ENCODE assay signal across 18 cellular contexts in the genomic region with DNA sequence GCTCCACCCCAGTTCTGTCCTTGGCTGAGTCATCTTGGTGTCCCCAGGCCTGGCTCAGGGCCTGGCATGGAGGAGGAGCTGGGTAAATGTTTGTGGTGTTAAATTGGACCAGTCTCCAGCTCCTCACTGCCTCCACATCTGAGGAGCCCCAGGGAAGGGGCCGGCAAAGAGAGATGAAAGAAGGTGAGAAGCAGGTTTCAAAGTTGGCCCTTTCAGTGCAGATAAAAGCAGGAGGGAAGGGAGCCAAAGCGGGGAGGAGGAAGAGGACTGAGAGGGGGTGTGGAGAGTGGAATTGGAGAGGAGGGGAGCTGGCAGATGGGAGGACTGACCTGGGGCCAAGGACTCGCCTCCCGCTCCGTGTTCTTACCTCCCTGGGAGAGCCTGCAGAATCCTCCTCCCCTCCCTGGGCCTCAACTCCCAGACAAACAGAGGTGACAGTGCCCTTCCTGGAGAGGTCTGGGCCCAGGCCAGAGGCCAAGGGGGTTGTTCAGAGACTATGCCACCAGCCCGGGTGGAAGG.
DNase-seq lines count a peak whose midpoint lies in the region; FAIRE-seq and TF ChIP-seq lines count a peak whose summit lies in the region.
"Had no signal": no experiment of that assay in that cellular context is flagged by ENCODE, and none has a peak within 500 bp of the region (broad histone marks: within the 10 kb centered on the region; RNA-seq: fewer than 3 reads in every experiment).

No MANE protein-coding gene starts in this region.

- peak overlapping the region; percentile 12 for H3K9ac ChIP-seq in NT2/D1 (ENCODE audit: insufficient read length, low read depth)
- H3K9ac ChIP-seq in H1 (replicated peaks in 1 of 4; ENCODE audit: extremely low read depth in 1 of 4, low read depth in 3 of 4, low read length in 3 of 4), result no peak overlapping the region
- no peak overlapping the region for H3K9ac ChIP-seq in parathyroid adenoma

- FAIRE-seq in H1 (lab: Jason Lieb, UNC), result no peak

- CTCF ChIA-PET in H1 (lab: Charles Lee; ENCODE audit: partially characterized antibody), result interaction anchor here (0.7 to 3.5 kb wide), 6 partner anchors 14 to 78 kb away, joined by 3 to 11 read pairs (median 4); no protein-coding TSS in a partner anchor

- no peak overlapping the region for H3K27ac ChIP-seq in H1 (ENCODE audit: low read depth, low read length)
- H3K27ac ChIP-seq in parathyroid adenoma, result no peak overlapping the region
- H3K27ac ChIP-seq in hepatocyte, result no peak overlapping the region
- H3K27ac ChIP-seq: HL-60, Peyer's patch had no signal

- TF ChIP-seq RAD21 in H1 (IDR thresholded peaks at IDR 0.05 in 1 of 2, conservative IDR thresholded peaks at IDR 0.05 in 1 of 2; ENCODE audit: low read depth in 2 of 2, low read length in 2 of 2), result no peak

- H3K9me3 Mint-ChIP-seq in chondrocyte (ENCODE audit: low read depth), result no peaks in the 10 kb centered on the region
- H3K9me3 Mint-ChIP-seq: activated naive CD4-positive, alpha-beta T cell treated with anti-CD3 and anti-CD28 coated beads, Interleukin-2, amount 10 ng/mL, durations not matched to agents 7 days and 5 days had no signal

- peak overlapping the region; percentile 60; the same call in 1 of the 2 replicates for H2BK12ac ChIP-seq in H1 (ENCODE audit: low read depth, low read length)

- no peaks in the 10 kb centered on the region for H3K9me2 ChIP-seq in hepatocyte (replicated peaks; ENCODE audit: insufficient read depth)

- WGBS in H1 (ENCODE audit: extremely low coverage in 1 of 2, insufficient coverage in 1 of 2, insufficient read length in 1 of 2, insufficient replicate concordance in 2 of 2, low coverage in 1 of 2, low lambda C conversion rate in 2 of 2, missing lambda C conversion rate in 1 of 2), 2 experiments, result 57% methylated on average over 3 of the region's 6 CpGs; no CpG with 5 or more reads in 1 of the 2 experiments
- WGBS in hepatocyte (ENCODE audit: low lambda C conversion rate, missing lambda C conversion rate), result 53% methylated on average over 5 of the region's 6 CpGs

- TF ChIP-seq CTCF in H1 (IDR thresholded peaks at IDR 0.05; ENCODE audit: control extremely low read depth in 1 of 3, insufficient read depth in 1 of 3, low read depth in 1 of 3, low read length in 3 of 3) (no peak), parathyroid adenoma (IDR thresholded peaks at IDR 0.05) (no peak), hepatocyte (IDR thresholded peaks at IDR 0.05; ENCODE audit: poor library complexity) (no peak), chondrocyte (IDR thresholded peaks at IDR 0.05) (no peak)

- H4K20me1 ChIP-seq in H1 (replicated peaks in 1 of 2; ENCODE audit: control insufficient read depth in 1 of 2, insufficient read depth in 2 of 2, low read length in 2 of 2) (no peaks in the 10 kb centered on the region), hepatocyte (ENCODE audit: insufficient read depth, poor library complexity, severe bottlenecking) (no peaks in the 10 kb centered on the region)

- H3K23me2 ChIP-seq in H1 (ENCODE audit: low read depth, low read length), result 0 out of 2 replicates have a peak, but pooled peaks cover 2% of the 10 kb centered on the region

- peak overlapping the region; percentile 32; the same call in 1 of the 2 replicates for H3K18ac ChIP-seq in H1 (ENCODE audit: extremely low read depth, low read length)

- H3K56ac ChIP-seq in H1 (replicated peaks; ENCODE audit: insufficient read length, low read depth, low read length), result no peak overlapping the region

- H3K9me3 ChIP-seq in NT2/D1 (ENCODE audit: insufficient read depth, low read length) (no peaks in the 10 kb centered on the region), H1 (ENCODE audit: insufficient read depth in 2 of 2, low read depth in 1 of 2, low read length in 1 of 2) (no peaks in the 10 kb centered on the region), parathyroid adenoma (ENCODE audit: control insufficient read depth, low read length) (no peaks in the 10 kb centered on the region), hepatocyte (ENCODE audit: low read depth) (no peaks in the 10 kb centered on the region)
- H3K9me3 ChIP-seq: HAP-1, Peyer's patch had no signal

- H3K27me3 ChIP-seq in NT2/D1 (ENCODE audit: insufficient read depth, insufficient read length) (no peaks in the 10 kb centered on the region), H1 (replicated peaks in 1 of 4; ENCODE audit: control insufficient read depth in 3 of 4, extremely low read depth in 1 of 4, insufficient read depth in 3 of 4, low read length in 3 of 4) (no peaks in the 10 kb centered on the region; a peak in 2 of 7 replicates), parathyroid adenoma (ENCODE audit: control insufficient read depth, insufficient read depth, low read length) (no peaks in the 10 kb centered on the region), hepatocyte (peaks cover 27% of the 10 kb centered on the region)
- H3K27me3 ChIP-seq: Peyer's patch had no signal

- no peaks in the 10 kb centered on the region for H3K36me3 ChIP-seq in NT2/D1 (ENCODE audit: insufficient read depth, insufficient read length, low read length)
- no peaks in the 10 kb centered on the region for H3K36me3 ChIP-seq in H1 (ENCODE audit: control insufficient read depth in 2 of 4, insufficient read depth in 4 of 4, low read length in 3 of 4)
- no peaks in the 10 kb centered on the region for H3K36me3 ChIP-seq in parathyroid adenoma (ENCODE audit: control insufficient read depth, insufficient read depth, low read length)
- no peaks in the 10 kb centered on the region for H3K36me3 ChIP-seq in hepatocyte (replicated peaks; ENCODE audit: insufficient read depth, low read depth)
- H3K36me3 ChIP-seq: HAP-1, Peyer's patch had no signal

- no peak overlapping the region for H3K27ac Mint-ChIP-seq in chondrocyte (ENCODE audit: unreplicated experiment)

- TF ChIP-seq EP300 in H1 (IDR thresholded peaks at IDR 0.05; ENCODE audit: borderline replicate concordance in 1 of 2, low read depth in 2 of 2, low read length in 2 of 2), result no peak

- H3K4me1 ChIP-seq in NT2/D1 (ENCODE audit: insufficient read depth, insufficient read length) (peaks cover 34% of the 10 kb centered on the region), H1 (replicated peaks in 1 of 4; ENCODE audit: control insufficient read depth in 3 of 4, insufficient read depth in 4 of 4, low read length in 3 of 4) (peaks cover 0 to 14% (median 5%) of the 10 kb centered on the region in 4 experiments; a peak in 5 of 7 replicates), parathyroid adenoma (peaks cover 3% of the 10 kb centered on the region), hepatocyte (ENCODE audit: insufficient read depth) (no peaks in the 10 kb centered on the region)

- H3K4me2 ChIP-seq in H1 (ENCODE audit: insufficient read depth in 1 of 2, low read depth in 2 of 2, low read length in 2 of 2), result no peak overlapping the region
- H3K4me2 ChIP-seq in parathyroid adenoma (ENCODE audit: low read length), result no peak overlapping the region
- no peak overlapping the region for H3K4me2 ChIP-seq in hepatocyte

- DNase-seq in EH (ENCODE audit: low read depth) (peak; percentile 11), NT2/D1 (ENCODE audit: low read depth, low spot score) (no peak), H1 (ENCODE audit: low read depth in 1 of 2, low spot score in 2 of 2) (no peak), hepatocyte (ENCODE audit: low spot score) (no peak), chondrocyte (ENCODE audit: low spot score) (no peak), NCI-H510A treated with DMSO at 0.1 percent for 48 hours (lab: John Stamatoyannopoulos, UW) (no peak)
- no peak for DNase-seq in activated effector memory CD4-positive, alpha-beta T cell treated with anti-CD3 and anti-CD28 coated beads, Interleukin-2, amount 50 U/mL, for 16 hours
- DNase-seq: activated CD4-positive, alpha-beta T cell treated with anti-CD3 and anti-CD28 coated beads, Interleukin-2, amount 50 U/mL, for 48 hours; activated naive CD4-positive, alpha-beta T cell treated with anti-CD3 and anti-CD28 coated beads, Interleukin-2, amount 10 ng/mL, durations not matched to agents 7 days and 5 days; COR-L47; dermis blood vessel endothelial cell; foreskin melanocyte; NCI-H1105; Peyer's patch; stimulated activated CD4-positive, alpha-beta T cell treated with anti-CD3 and anti-CD28 coated beads, Interleukin-2, amount 100 ng/mL, for 48 hours had no signal

- H3K4ac ChIP-seq in H1 (replicated peaks; ENCODE audit: insufficient read length, low read depth, low read length), result no peak overlapping the region

- H3K36me3 Mint-ChIP-seq in chondrocyte (ENCODE audit: low read depth), result no peaks in the 10 kb centered on the region
- H3K36me3 Mint-ChIP-seq: activated naive CD4-positive, alpha-beta T cell treated with anti-CD3 and anti-CD28 coated beads, Interleukin-2, amount 10 ng/mL, durations not matched to agents 7 days and 5 days had no signal

- H2BK15ac ChIP-seq in H1 (ENCODE audit: low read length), result 0 out of 2 replicates have a peak overlapping the region, but pooled peaks have one; percentile 2

- no peak overlapping the region for H2AFZ ChIP-seq in H1 (ENCODE audit: low read length)
- H2AFZ ChIP-seq in parathyroid adenoma, result peak overlapping the region; percentile 50
- no peak overlapping the region for H2AFZ ChIP-seq in hepatocyte

- no peak overlapping the region for H4K8ac ChIP-seq in H1 (ENCODE audit: extremely low read depth, insufficient read depth, low read length)

- H2AK5ac ChIP-seq in H1 (ENCODE audit: low read depth, low read length), result no peak overlapping the region

- POLR2A ChIA-PET in H1 (lab: Charles Lee; ENCODE audit: partially characterized antibody), result interaction anchor here (0.6 to 1.4 kb wide), 4 partner anchors 9 to 98 kb away, joined by 3 to 4 read pairs (median 3); no protein-coding TSS in a partner anchor

- no peak overlapping the region for H3K4me3 Mint-ChIP-seq in chondrocyte (ENCODE audit: unreplicated experiment)
- H3K4me3 Mint-ChIP-seq: activated naive CD4-positive, alpha-beta T cell treated with anti-CD3 and anti-CD28 coated beads, Interleukin-2, amount 10 ng/mL, durations not matched to agents 7 days and 5 days had no signal

- H4K5ac ChIP-seq in H1 (ENCODE audit: insufficient read length, low read depth, low read length), result no peak overlapping the region

- no peak overlapping the region; the same call in 1 of the 2 replicates for H2BK5ac ChIP-seq in H1 (ENCODE audit: low read depth, low read length)

- H2BK120ac ChIP-seq in H1 (replicated peaks; ENCODE audit: low read depth, low read length), result no peak overlapping the region

- TF ChIP-seq POLR2A in H1 (IDR thresholded peaks at IDR 0.05; ENCODE audit: control extremely low read depth in 1 of 2, low read depth in 2 of 2, low read length in 2 of 2), result no peak

- no peak overlapping the region for H2BK20ac ChIP-seq in H1 (ENCODE audit: low read length)

- no peaks in the 10 kb centered on the region for H3K4me1 Mint-ChIP-seq in chondrocyte (ENCODE audit: low read depth)

- no peaks in the 10 kb centered on the region for H3K79me1 ChIP-seq in H1 (ENCODE audit: low read depth, low read length)

- no peak overlapping the region for H4K91ac ChIP-seq in H1 (replicated peaks; ENCODE audit: insufficient read length, low read length)

- H3K4me3 ChIP-seq in NT2/D1 (ENCODE audit: insufficient read length, low read depth) (no peak overlapping the region), H1 (ENCODE audit: extremely low read depth in 1 of 4, insufficient read depth in 2 of 4, low read depth in 3 of 4, low read length in 4 of 4) (no peak overlapping the region), parathyroid adenoma (ENCODE audit: low read depth, low read length) (no peak overlapping the region), hepatocyte (no peak overlapping the region)
- H3K4me3 ChIP-seq: HAP-1, Peyer's patch had no signal

- H3K27me3 Mint-ChIP-seq in chondrocyte (ENCODE audit: low read depth), result peaks cover 57% of the 10 kb centered on the region

- H3K14ac ChIP-seq in H1 (ENCODE audit: insufficient read length), result no peak overlapping the region

- H3K79me2 ChIP-seq in H1 (ENCODE audit: control insufficient read depth in 1 of 2, insufficient read depth in 2 of 2, low read length in 2 of 2), result no peaks in the 10 kb centered on the region
- H3K79me2 ChIP-seq in parathyroid adenoma, result no peaks in the 10 kb centered on the region
- H3K79me2 ChIP-seq in hepatocyte, result no peaks in the 10 kb centered on the region

- no peak overlapping the region for H3K23ac ChIP-seq in H1 (ENCODE audit: insufficient read length)
